16 cellular contexts compared by ENCODE assay signal in the genomic region with DNA sequence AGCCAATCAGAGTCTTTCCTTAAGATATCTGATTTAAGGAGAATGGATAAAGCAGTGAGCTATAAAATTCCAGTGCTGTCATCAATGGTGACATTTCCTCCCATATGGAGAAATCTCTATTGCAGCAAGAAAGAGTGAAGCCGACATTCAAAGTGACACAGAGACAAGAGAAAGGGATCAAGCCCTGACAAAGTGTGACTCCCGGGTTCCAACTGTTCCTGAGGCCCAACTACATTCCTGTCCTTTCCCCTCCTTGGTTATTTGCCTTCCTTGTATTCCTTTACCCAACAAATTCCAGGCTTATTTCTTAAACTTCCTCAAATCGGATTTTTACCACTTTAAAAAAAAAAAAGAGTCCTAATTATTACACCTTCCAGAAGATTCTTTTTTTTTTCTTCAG.
DNase-seq lines count a peak whose midpoint lies in the region; ATAC-seq, FAIRE-seq and TF ChIP-seq lines count a peak whose summit lies in the region.
"Had no signal": no experiment of that assay in that cellular context is flagged by ENCODE, and none has a peak within 500 bp of the region (broad histone marks: within the 10 kb centered on the region; RNA-seq: fewer than 3 reads in every experiment).

No MANE protein-coding gene starts in this region.

- H4K91ac ChIP-seq in H9 (ENCODE audit: insufficient read length, low read depth, low read length), result no peak overlapping the region

- no peak for ATAC-seq in stimulated activated naive B cell treated with anti-CD40 and anti-IgM and Interleukin-4, amounts not matched to agents 10 μg/mL and 1 μg/mL and 100 μg/mL, for 72 hours (replicated peaks)
- no peak for ATAC-seq in stimulated activated naive CD8-positive, alpha-beta T cell treated with anti-CD3 and anti-CD28 coated beads, Interleukin-15, amount 100 ng/mL, for 72 hours

- H3K18ac ChIP-seq in H9 (ENCODE audit: insufficient read length, low read depth, low read length), result no peak overlapping the region

- peaks cover 1% of the 10 kb centered on the region; the same call in 1 of the 2 replicates for H3K27me3 Mint-ChIP-seq in H9 (ENCODE audit: low read depth)
- peaks cover 0 to 3% of the 10 kb centered on the region in 2 donors for H3K27me3 Mint-ChIP-seq in stimulated activated naive B cell treated with anti-CD40 and anti-IgM and Interleukin-4, amounts not matched to agents 10 μg/mL and 1 μg/mL and 100 μg/mL, for 72 hours
- no peaks in the 10 kb centered on the region for H3K27me3 Mint-ChIP-seq in endothelial cell (ENCODE audit: unreplicated experiment)
- no peaks in the 10 kb centered on the region for H3K27me3 Mint-ChIP-seq in stimulated activated naive CD8-positive, alpha-beta T cell treated with anti-CD3 and anti-CD28 coated beads, Interleukin-15, amount 100 ng/mL, for 72 hours
- H3K27me3 Mint-ChIP-seq: CD4-positive, alpha-beta memory T cell had no signal

- no peak overlapping the region for H2BK20ac ChIP-seq in H9 (ENCODE audit: low read depth, low read length, poor library complexity, severe bottlenecking)

- TF ChIP-seq CTCF in H9 (conservative IDR thresholded peaks at IDR 0.05) (no peak), endothelial cell (IDR thresholded peaks at IDR 0.05; ENCODE audit: unreplicated experiment) (no peak)

- H3K23ac ChIP-seq in H9 (ENCODE audit: insufficient read length, low read depth, low read length), result no peak overlapping the region

- H3K27me3 ChIP-seq in H9 (ENCODE audit: insufficient read depth, low read length), result no peaks in the 10 kb centered on the region
- H3K27me3 ChIP-seq: BE2C, SJCRH30 had no signal

- H4K5ac ChIP-seq in H9 (ENCODE audit: insufficient read length, low read depth, low read length), result no peak overlapping the region

- H3K27ac ChIP-seq in H9 (ENCODE audit: insufficient read length, low read depth, low read length) (no peak overlapping the region), SK-N-MC (no peak overlapping the region)
- H3K27ac ChIP-seq: SJCRH30 had no signal

- no peak overlapping the region for H2AK5ac ChIP-seq in H9 (ENCODE audit: insufficient read length, low read length)

- peaks cover 36 to 57% of the 10 kb centered on the region in 2 experiments for H3K4me1 Mint-ChIP-seq in H9
- H3K4me1 Mint-ChIP-seq in stimulated activated naive B cell treated with anti-CD40 and anti-IgM and Interleukin-4, amounts not matched to agents 10 μg/mL and 1 μg/mL and 100 μg/mL, for 72 hours, result peaks cover 24 to 27% of the 10 kb centered on the region in 2 donors
- H3K4me1 Mint-ChIP-seq in endothelial cell (ENCODE audit: unreplicated experiment), result no peaks in the 10 kb centered on the region
- H3K4me1 Mint-ChIP-seq in stimulated activated naive CD8-positive, alpha-beta T cell treated with anti-CD3 and anti-CD28 coated beads, Interleukin-15, amount 100 ng/mL, for 72 hours, result no peaks in the 10 kb centered on the region
- H3K4me1 Mint-ChIP-seq: CD4-positive, alpha-beta memory T cell had no signal

- H3K4ac ChIP-seq in H9 (ENCODE audit: low read depth, low read length), result no peak overlapping the region

- no peaks in the 10 kb centered on the region for H3K23me2 ChIP-seq in H9 (ENCODE audit: insufficient read length, low read depth, low read length, poor library complexity, severe bottlenecking)

- H2BK5ac ChIP-seq in H9 (ENCODE audit: insufficient read length, low read length), result no peak overlapping the region

- no peak overlapping the region for H3K14ac ChIP-seq in H9 (ENCODE audit: insufficient read depth, low read length)

- H3K4me3 Mint-ChIP-seq in H9 (no peak overlapping the region), endothelial cell (ENCODE audit: unreplicated experiment) (no peak overlapping the region)
- peak overlapping the region; percentile 67 to 79 for H3K4me3 Mint-ChIP-seq in stimulated activated naive B cell treated with anti-CD40 and anti-IgM and Interleukin-4, amounts not matched to agents 10 μg/mL and 1 μg/mL and 100 μg/mL, for 72 hours
- H3K4me3 Mint-ChIP-seq in stimulated activated naive CD8-positive, alpha-beta T cell treated with anti-CD3 and anti-CD28 coated beads, Interleukin-15, amount 100 ng/mL, for 72 hours, result no peak overlapping the region
- H3K4me3 Mint-ChIP-seq: CD4-positive, alpha-beta memory T cell had no signal

- no peak overlapping the region for H3K9ac ChIP-seq in H9 (ENCODE audit: extremely low read depth, insufficient read length, low read length)
- no peak overlapping the region for H3K9ac ChIP-seq in SK-N-MC (ENCODE audit: insufficient read length)

- H3K9me3 ChIP-seq in H9 (ENCODE audit: control insufficient read depth, low read depth, low read length) (no peaks in the 10 kb centered on the region), SK-N-MC (ENCODE audit: low read depth, low read length) (no peaks in the 10 kb centered on the region)
- H3K9me3 ChIP-seq: BE2C, SJCRH30 had no signal

- H3K4me1 ChIP-seq in H9 (ENCODE audit: insufficient read depth, low read length), result peaks cover 14% of the 10 kb centered on the region
- H3K4me1 ChIP-seq: BE2C had no signal

- no peaks in the 10 kb centered on the region for H3K79me2 ChIP-seq in H9 (ENCODE audit: insufficient read depth, low read length)

- no peak for FAIRE-seq in GM12892 (lab: Jason Lieb, UNC)

- H3K56ac ChIP-seq in H9 (ENCODE audit: insufficient read length, low read depth, low read length), result no peak overlapping the region

- no peaks in the 10 kb centered on the region for H3K36me3 ChIP-seq in SK-N-MC (ENCODE audit: insufficient read depth, low read length)
- H3K36me3 ChIP-seq: BE2C, SJCRH30 had no signal

- no peak for TF ChIP-seq POLR2A in GM12892 (IDR thresholded peaks at IDR 0.05; ENCODE audit: low read depth, low read length)

- H3K4me2 ChIP-seq in H9 (ENCODE audit: insufficient read depth, insufficient read length, low read length), result no peak overlapping the region

- H3T11ph ChIP-seq in H9 (ENCODE audit: low read length), result no peak overlapping the region

- WGBS in H9 (ENCODE audit: extremely low coverage, insufficient read length, low lambda C conversion rate), result no CpG with 5 or more reads among the region's 3 CpGs

- H3K4me3 ChIP-seq in SK-N-MC, result 0 out of 2 replicates have a peak overlapping the region, but pooled peaks have one; percentile 11
- H3K4me3 ChIP-seq: SJCRH30 had no signal

- DNase-seq in H9 (no peak), SK-N-MC (ENCODE audit: low read depth, low spot score) (no peak), iPS-NIHi11 (ENCODE audit: low spot score) (peak; percentile 41), GM12892 (ENCODE audit: insufficient read length) (no peak), endothelial cell (ENCODE audit: low spot score) (no peak)
- DNase-seq in stimulated activated naive B cell treated with anti-CD40 and anti-IgM and Interleukin-4, amounts not matched to agents 10 μg/mL and 1 μg/mL and 100 μg/mL, for 72 hours, result no peak
- DNase-seq in stimulated activated naive CD8-positive, alpha-beta T cell treated with anti-CD3 and anti-CD28 coated beads, Interleukin-15, amount 100 ng/mL, for 72 hours, result no peak
- DNase-seq: BE2C; CD4-positive, alpha-beta memory T cell; DND-41; Kasumi-1; NCI-H2029; NCI-H2171 treated with DMSO at 0.1 percent for 48 hours; NCI-H774; RPMI8226; SJCRH30 had no signal

- peak overlapping the region; percentile 81 to 92 (median 85); a peak in 6 of 7 replicates for H3K27ac Mint-ChIP-seq in H9
- H3K27ac Mint-ChIP-seq in stimulated activated naive B cell treated with anti-CD40 and anti-IgM and Interleukin-4, amounts not matched to agents 10 μg/mL and 1 μg/mL and 100 μg/mL, for 72 hours, result peak overlapping the region; percentile 84
- no peak overlapping the region for H3K27ac Mint-ChIP-seq in endothelial cell (ENCODE audit: unreplicated experiment)
- no peak overlapping the region for H3K27ac Mint-ChIP-seq in stimulated activated naive CD8-positive, alpha-beta T cell treated with anti-CD3 and anti-CD28 coated beads, Interleukin-15, amount 100 ng/mL, for 72 hours
- H3K27ac Mint-ChIP-seq: CD4-positive, alpha-beta memory T cell had no signal

- no peak overlapping the region for H4K8ac ChIP-seq in H9 (replicated peaks; ENCODE audit: insufficient read length, low read depth, low read length)

- no peak overlapping the region for H2BK12ac ChIP-seq in H9 (ENCODE audit: insufficient read length, low read depth, low read length)

- H3K36me3 Mint-ChIP-seq in H9 (ENCODE audit: insufficient read depth in 1 of 3, low read depth in 3 of 3), result peaks cover 9 to 18% (median 9%) of the 10 kb centered on the region in 3 experiments
- H3K36me3 Mint-ChIP-seq in stimulated activated naive B cell treated with anti-CD40 and anti-IgM and Interleukin-4, amounts not matched to agents 10 μg/mL and 1 μg/mL and 100 μg/mL, for 72 hours, result peaks cover 0 to 12% of the 10 kb centered on the region in 2 donors
- no peaks in the 10 kb centered on the region for H3K36me3 Mint-ChIP-seq in endothelial cell (ENCODE audit: low read depth, unreplicated experiment)
- H3K36me3 Mint-ChIP-seq: CD4-positive, alpha-beta memory T cell had no signal

- no peak overlapping the region for H2BK120ac ChIP-seq in H9 (ENCODE audit: low read depth, low read length, poor library complexity, severe bottlenecking)

- no peak overlapping the region for H2BK15ac ChIP-seq in H9 (ENCODE audit: low read depth, low read length)

- no peaks in the 10 kb centered on the region for H4K20me1 ChIP-seq in H9 (ENCODE audit: control insufficient read depth, insufficient read depth, insufficient read length)

- H3K9me3 Mint-ChIP-seq in H9, result 0 out of 5 replicates have a peak, but pooled peaks cover 0 to 3% of the 10 kb centered on the region in 2 experiments
- H3K9me3 Mint-ChIP-seq in stimulated activated naive B cell treated with anti-CD40 and anti-IgM and Interleukin-4, amounts not matched to agents 10 μg/mL and 1 μg/mL and 100 μg/mL, for 72 hours, result peaks cover 12 to 15% of the 10 kb centered on the region in 2 donors
- H3K9me3 Mint-ChIP-seq in endothelial cell (ENCODE audit: unreplicated experiment), result no peaks in the 10 kb centered on the region
- peaks cover 11 to 22% of the 10 kb centered on the region in 2 donors for H3K9me3 Mint-ChIP-seq in stimulated activated naive CD8-positive, alpha-beta T cell treated with anti-CD3 and anti-CD28 coated beads, Interleukin-15, amount 100 ng/mL, for 72 hours

- no peaks in the 10 kb centered on the region for H3K79me1 ChIP-seq in H9 (ENCODE audit: insufficient read depth, low read depth, low read length, poor library complexity, severe bottlenecking)

- no peak overlapping the region for H2AFZ ChIP-seq in H9 (ENCODE audit: low read length)

Comparison
In these comparisons a context has a peak if more than half of its experiments do, and no peak if none do; other contexts are left out.
1. H3K27ac Mint-ChIP-seq: peak in H9 (3 of 3) and stimulated activated naive B cell treated with anti-CD40 and anti-IgM and Interleukin-4, amounts not matched to agents 10 μg/mL and 1 μg/mL and 100 μg/mL, for 72 hours (single experiment); none in endothelial cell (single experiment) and stimulated activated naive CD8-positive, alpha-beta T cell treated with anti-CD3 and anti-CD28 coated beads, Interleukin-15, amount 100 ng/mL, for 72 hours (0 of 2).
2. H3K4me3 Mint-ChIP-seq: peak in stimulated activated naive B cell treated with anti-CD40 and anti-IgM and Interleukin-4, amounts not matched to agents 10 μg/mL and 1 μg/mL and 100 μg/mL, for 72 hours (2 of 2); none in H9 (0 of 2), endothelial cell (single experiment) and stimulated activated naive CD8-positive, alpha-beta T cell treated with anti-CD3 and anti-CD28 coated beads, Interleukin-15, amount 100 ng/mL, for 72 hours (0 of 2).